Comparison of ENCODE assay signal across 8 cellular contexts in the genomic region with DNA sequence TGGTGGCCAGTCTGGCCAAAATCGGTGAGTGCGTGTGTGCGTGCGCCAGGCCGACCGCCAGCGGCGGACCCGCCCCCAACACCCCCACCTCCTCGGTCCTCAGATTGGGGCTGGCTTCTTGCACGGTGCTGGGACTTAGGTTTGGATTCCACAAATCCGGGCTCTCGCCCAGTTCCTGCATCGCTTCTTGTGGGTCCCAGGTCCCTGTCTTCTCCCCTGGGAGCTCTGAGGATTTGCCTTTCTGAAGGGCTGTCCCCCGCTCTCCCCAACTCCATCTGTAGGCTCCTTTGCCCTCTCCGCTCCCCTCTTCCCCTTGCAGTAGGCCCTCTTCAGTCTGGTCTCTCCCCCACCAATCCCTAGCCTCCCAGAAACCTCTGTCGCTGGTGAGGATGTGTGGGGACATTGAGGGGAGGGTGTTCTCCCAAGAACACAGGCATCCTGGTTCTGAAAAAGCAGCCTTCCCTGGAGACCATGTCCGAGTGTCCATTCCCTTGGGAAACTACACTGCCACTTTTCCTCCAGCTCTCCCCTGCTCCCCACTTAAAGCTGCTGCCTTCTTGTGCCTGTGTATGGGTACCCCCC. TPM values are rescaled to one million over a fixed set of nuclear protein-coding genes. Genes with fewer than 3 reads are reported as not detected.
A peak's percentile ranks its signal among the peaks of the same experiment; 100 is the strongest.
DNase-seq lines count a peak whose midpoint lies in the region; ATAC-seq and TF ChIP-seq lines count a peak whose summit lies in the region.

No MANE protein-coding gene starts in this region.

- TF ChIP-seq CTCF in left ventricle myocardium inferior (IDR thresholded peaks at IDR 0.05; ENCODE audit: borderline replicate concordance) (no peak), lung (IDR thresholded peaks at IDR 0.05; ENCODE audit: control extremely low read depth, extremely low read depth) (no peak), vagina (IDR thresholded peaks at IDR 0.05) (no peak)

- 26 to 27% methylated on average over 18 of the region's 18 CpGs for WGBS in lung, 2 donors

- H3K4me1 ChIP-seq in left ventricle myocardium inferior (peaks cover 53% of the 10 kb centered on the region), lung (ENCODE audit: control insufficient read depth in 2 of 2, insufficient read depth in 2 of 2, low read length in 2 of 2) (peaks cover 6 to 17% of the 10 kb centered on the region in 2 donors), vagina (peaks cover 51% of the 10 kb centered on the region)

- no peak for TF ChIP-seq POLR2A in vagina (IDR thresholded peaks at IDR 0.05)

- H3K27ac ChIP-seq in left ventricle myocardium inferior (replicated peaks), result peak overlapping the region; percentile 98
- H3K27ac ChIP-seq in lung (ENCODE audit: low read depth in 1 of 2, low read length in 1 of 2), result no peak overlapping the region
- H3K27ac ChIP-seq in vagina, result no peak overlapping the region

- H3K9me3 ChIP-seq in left ventricle myocardium inferior (replicated peaks), result no peaks in the 10 kb centered on the region
- H3K9me3 ChIP-seq in lung (ENCODE audit: control insufficient read depth in 2 of 2, insufficient read depth in 1 of 2, low read length in 1 of 2), result no peaks in the 10 kb centered on the region
- H3K9me3 ChIP-seq in vagina, result no peaks in the 10 kb centered on the region

- H3K36me3 ChIP-seq in left ventricle myocardium inferior (no peaks in the 10 kb centered on the region), lung (ENCODE audit: control insufficient read depth in 2 of 2, insufficient read depth in 2 of 2, low read length in 2 of 2) (no peaks in the 10 kb centered on the region), vagina (no peaks in the 10 kb centered on the region)

- H3K4me3 ChIP-seq in left ventricle myocardium inferior, result peak overlapping the region; percentile 88
- H3K4me3 ChIP-seq in lung, result peak overlapping the region; percentile 5
- H3K4me3 ChIP-seq in vagina, result peak overlapping the region; percentile 92 to 93

- no peak for DNase-seq in left ventricle myocardium inferior
- DNase-seq in cardiac septum (ENCODE audit: low spot score), result no peak
- DNase-seq in astrocyte of the hippocampus (ENCODE audit: low read depth, low spot score), result peak; percentile 16
- no peak for DNase-seq in lung (ENCODE audit: low spot score)
- no peak for DNase-seq in vagina (ENCODE audit: extremely low spot score in 2 of 2)
- DNase-seq in ureter (ENCODE audit: low spot score), result no peak
- no peak for DNase-seq in NCI-H774 (lab: John Stamatoyannopoulos, UW)

- peaks cover 15% of the 10 kb centered on the region for H3K27me3 ChIP-seq in left ventricle myocardium inferior (ENCODE audit: low read depth)
- H3K27me3 ChIP-seq in lung (ENCODE audit: control insufficient read depth, insufficient read depth), result no peaks in the 10 kb centered on the region
- no peaks in the 10 kb centered on the region for H3K27me3 ChIP-seq in vagina

- ATAC-seq in lung (ENCODE audit: insufficient read depth, low FRiP score) (no peak), HG03108 (IDR thresholded peaks at IDR 0.05; ENCODE audit: unreplicated experiment) (no peak)

- intact Hi-C loops in left ventricle myocardium inferior (cut with micrococcal nuclease) (no loop called here), cardiac septum (cut with DNase I) (loop anchor here (5.0 kb wide), 1 partner anchor 272 kb away; no protein-coding TSS in a partner anchor), vagina (cut with DNase I) (no loop called here)

RNA-seq across cellular contexts. Expression of a gene that starts 0.5 kb away (rescaled TPM):
- total RNA-seq in left ventricle myocardium inferior, result 1.3 TPM
- 1.1 TPM for total RNA-seq in cardiac septum
- 1 to 10 TPM; 4.2 to 5.9 TPM for total RNA-seq in lung
- polyA plus RNA-seq in lung, result 1 to 10 TPM; 1.2 to 2.4 TPM
- total RNA-seq in vagina, result 0.49 TPM
- total RNA-seq in ureter, result 0.86 TPM

RNA-seq across cellular contexts. Expression of a gene that starts 2.0 kb away (rescaled TPM):
- total RNA-seq in left ventricle myocardium inferior (18.0 TPM), cardiac septum (33.4 TPM), lung (100 to 1,000 TPM in 1 of 2 donors, 10 to 100 TPM in 1; 51.3 to 129 TPM), vagina (17.2 TPM), ureter (19.1 TPM)
- 10 to 100 TPM; 64.1 to 67.0 TPM for polyA plus RNA-seq in lung

RNA-seq across cellular contexts. Expression of a gene that starts 22.3 kb away (rescaled TPM):
- total RNA-seq in left ventricle myocardium inferior, result 11.5 TPM
- total RNA-seq in cardiac septum, result 16.3 TPM
- total RNA-seq in lung, result 10 to 100 TPM; 22.1 to 59.0 TPM
- polyA plus RNA-seq in lung, result 100 to 1,000 TPM; 128 to 196 TPM
- 48.9 TPM for total RNA-seq in vagina
- total RNA-seq in ureter, result 30.9 TPM

RNA-seq across cellular contexts. Expression of a gene that starts 30.1 kb away (rescaled TPM):
- total RNA-seq in left ventricle myocardium inferior (1.1 TPM), cardiac septum (0.70 TPM), lung (10 to 100 TPM; 14.6 to 26.9 TPM), vagina (9.8 TPM), ureter (10.3 TPM)
- 10 to 100 TPM in 1 of 2 donors, 1 to 10 TPM in 1; 9.0 to 19.5 TPM for polyA plus RNA-seq in lung

RNA-seq across cellular contexts. Expression of a gene that starts 50.3 kb away (rescaled TPM):
- 0.80 TPM for total RNA-seq in left ventricle myocardium inferior
- 0.92 TPM for total RNA-seq in cardiac septum
- 10 to 100 TPM in 1 of 2 donors, 1 to 10 TPM in 1; 6.5 to 22.5 TPM for total RNA-seq in lung
- polyA plus RNA-seq in lung, result 10 to 100 TPM; 13.3 to 17.7 TPM
- 21.6 TPM for total RNA-seq in vagina
- 23.5 TPM for total RNA-seq in ureter

Comparison
In these comparisons a context has a peak if more than half of its experiments do, and no peak if none do; other contexts are left out.
1. H3K4me3 ChIP-seq: peak in every context shown above with its lines; median percentile 92 in vagina; 88 in left ventricle myocardium inferior; 5 in lung.